In the genomic region with DNA sequence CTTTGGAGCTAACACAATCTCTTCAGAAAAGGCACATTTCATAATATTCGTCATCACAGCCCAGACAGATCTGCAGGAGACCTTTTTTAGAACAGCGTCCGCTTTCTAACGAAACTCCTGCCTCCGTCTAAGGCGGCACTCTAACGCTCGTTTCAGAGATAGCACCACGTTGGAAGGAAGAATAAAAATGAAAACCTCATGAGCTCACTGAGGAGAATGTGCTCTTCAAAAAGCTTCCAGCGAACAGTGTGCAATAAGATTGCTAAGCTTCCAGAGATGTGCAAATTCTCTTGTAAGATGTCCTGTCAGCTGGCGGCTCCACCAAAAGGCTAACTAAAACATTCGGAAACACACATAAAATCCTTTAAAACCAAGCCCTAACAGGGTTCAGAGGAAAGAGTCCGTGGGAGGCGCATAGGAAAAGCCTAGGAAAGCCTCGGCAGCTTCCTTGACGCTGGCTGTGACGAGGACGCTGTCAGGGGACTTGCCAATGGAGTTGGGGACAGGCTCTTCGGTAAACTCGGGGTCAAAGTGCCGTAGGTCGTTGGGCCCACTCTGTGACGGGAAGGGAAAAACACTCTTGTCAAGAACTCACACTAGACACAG, we compare ENCODE assay signal across 10 cellular contexts.
DNase-seq lines count a peak whose midpoint lies in the region; ATAC-seq and TF ChIP-seq lines count a peak whose summit lies in the region.
"Had no signal": no experiment of that assay in that cellular context is flagged by ENCODE, and none has a peak within 500 bp of the region (broad histone marks: within the 10 kb centered on the region; RNA-seq: fewer than 3 reads in every experiment).

No MANE protein-coding gene starts in this region.

- TF ChIP-seq CTCF in heart right ventricle (IDR thresholded peaks at IDR 0.05): no peak
- TF ChIP-seq CTCF in upper lobe of left lung (IDR thresholded peaks at IDR 0.05): no peak

- H3K27ac ChIP-seq in heart right ventricle (peak overlapping the region in 8 of 10 donors; percentile 33 to 100 (median 53)), cingulate gyrus (ENCODE audit: low read depth, low read length) (peak overlapping the region; percentile 11), mesodermal cell (ENCODE audit: low read depth, low read length, severe bottlenecking) (no peak overlapping the region), upper lobe of left lung (peak overlapping the region; percentile 45 to 100 (median 99))
- H3K27ac ChIP-seq: PC-9 had no signal

- H3K4me1 ChIP-seq in heart right ventricle (peaks cover 0 to 52% (median 42%) of the 10 kb centered on the region in 9 donors), mesodermal cell (ENCODE audit: control insufficient read depth, insufficient read depth, low read length, poor library complexity, severe bottlenecking) (peaks cover 15% of the 10 kb centered on the region), upper lobe of left lung (peaks cover 4 to 27% (median 7%) of the 10 kb centered on the region in 4 donors)

- no peak for TF ChIP-seq EP300 in upper lobe of left lung (IDR thresholded peaks at IDR 0.05)

- ATAC-seq in heart right ventricle: no peak
- ATAC-seq in Right ventricle myocardium superior (ENCODE audit: poor library complexity): no peak
- ATAC-seq in upper lobe of left lung (ENCODE audit: low FRiP score in 2 of 2): no peak
- no peak for ATAC-seq in HG03280 (IDR thresholded peaks at IDR 0.05; ENCODE audit: unreplicated experiment)
- ATAC-seq in HG02973 (IDR thresholded peaks at IDR 0.05; ENCODE audit: unreplicated experiment): no peak

- no peak for TF ChIP-seq POLR2A in upper lobe of left lung (IDR thresholded peaks at IDR 0.05)

- H3K4me3 ChIP-seq in heart right ventricle: peak overlapping the region in 9 of 10 donors; percentile 4 to 85 (median 77)
- H3K4me3 ChIP-seq in mesodermal cell (ENCODE audit: extremely low read depth, insufficient read depth, low read length, poor library complexity, severe bottlenecking): peak overlapping the region; percentile 59
- H3K4me3 ChIP-seq in upper lobe of left lung: peak overlapping the region; percentile 0 to 81 (median 74)
- H3K4me3 ChIP-seq: PC-9 had no signal

- peak in 1 of 2 donors; percentile 56 for DNase-seq in heart right ventricle
- no peak for DNase-seq in Right ventricle myocardium superior
- no peak for DNase-seq in upper lobe of left lung
- DNase-seq in occipital lobe (lab: John Stamatoyannopoulos, UW): no peak
- DNase-seq: hippocampal formation had no signal

- H3K9me3 ChIP-seq in heart right ventricle: no peaks in the 10 kb centered on the region
- H3K9me3 ChIP-seq in mesodermal cell (ENCODE audit: control insufficient read depth, low read length): no peaks in the 10 kb centered on the region
- H3K9me3 ChIP-seq in upper lobe of left lung: no peaks in the 10 kb centered on the region

- intact Hi-C loops in heart right ventricle (cut with DNase I) (loop anchor here in 8 of 10 donors (2.0 to 10.0 kb wide), 12 partner anchors 175 to 772 kb away; no protein-coding TSS in a partner anchor), Right ventricle myocardium superior (cut with DNase I) (loop anchor here (5.0 to 10.0 kb wide), 5 partner anchors 345 to 712 kb away; no protein-coding TSS in a partner anchor)

- H3K27me3 ChIP-seq in heart right ventricle (no peaks in the 10 kb centered on the region), upper lobe of left lung (no peaks in the 10 kb centered on the region)

- H3K36me3 ChIP-seq in heart right ventricle (peaks cover 0 to 65% (median 33%) of the 10 kb centered on the region in 9 donors), mesodermal cell (ENCODE audit: control insufficient read depth, insufficient read depth, low read length) (peaks cover 58% of the 10 kb centered on the region), upper lobe of left lung (peaks cover 32 to 63% (median 50%) of the 10 kb centered on the region in 4 donors)

- WGBS in heart right ventricle, 2 donors: 44 to 60% methylated on average over 23 of the region's 23 CpGs
- 93 to 95% methylated on average over 21 to 23 of the region's 23 CpGs for WGBS in mesodermal cell (ENCODE audit: insufficient coverage in 2 of 2), 2 experiments
- WGBS in upper lobe of left lung, 2 donors: 70 to 73% methylated on average over 23 of the region's 23 CpGs
